Comparison of ENCODE assay signal across 26 cellular contexts in the genomic region with DNA sequence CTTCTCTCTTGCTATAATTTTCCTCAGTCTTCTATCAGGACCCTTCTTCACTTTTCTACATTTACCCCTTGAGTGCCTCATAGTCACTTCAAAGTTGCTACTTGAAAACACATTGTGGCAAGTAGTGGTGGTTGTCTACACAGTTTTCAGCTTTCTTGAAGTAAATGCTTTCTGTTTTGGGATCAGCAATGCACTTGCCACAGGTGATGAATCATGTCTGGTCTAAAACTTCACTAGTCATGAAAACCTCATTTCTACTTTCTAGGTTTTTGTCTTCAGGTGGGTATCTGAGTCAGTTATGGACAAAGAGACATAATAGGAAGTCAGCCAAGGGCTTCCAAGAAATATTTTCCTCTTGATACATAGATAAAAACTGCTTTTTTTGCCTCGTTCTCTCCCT.
"Had no signal": no experiment of that assay in that cellular context is flagged by ENCODE, and none has a peak within 500 bp of the region (broad histone marks: within the 10 kb centered on the region; RNA-seq: fewer than 3 reads in every experiment).

No MANE protein-coding gene starts in this region.

- H3K4me2 ChIP-seq: hepatocyte, smooth muscle cell had no signal

- H3K9ac ChIP-seq: parathyroid adenoma had no signal

- H3K36me3 ChIP-seq: gastroesophageal sphincter, right atrium auricular region, suprapubic skin, tibial artery, upper lobe of right lung, WERI-Rb-1 had no signal

- H2AFZ ChIP-seq: hepatocyte, parathyroid adenoma had no signal

- H3K4me1 ChIP-seq: gastroesophageal sphincter, parathyroid adenoma, psoas muscle, right atrium auricular region, suprapubic skin, tibial artery, upper lobe of right lung had no signal

- H3K4me3 ChIP-seq: gastroesophageal sphincter, hepatocyte, psoas muscle, right atrium auricular region, smooth muscle cell, suprapubic skin, tibial artery, upper lobe of right lung had no signal

- DNase-seq: activated CD4-positive, alpha-beta memory T cell treated with anti-CD3 and anti-CD28 coated beads, Interleukin-2, amount 10 ng/mL, durations not matched to agents 7 days and 5 days; activated CD4-positive, alpha-beta T cell treated with anti-CD3 and anti-CD28 coated beads, Interleukin-2, amount 10 ng/mL, durations not matched to agents 7 days and 5 days; activated CD8-positive, alpha-beta memory T cell treated with anti-CD3 and anti-CD28 coated beads, Interleukin-2, amount 50 U/mL, for 48 hours; activated naive CD4-positive, alpha-beta T cell treated with Interleukin-2 at 50 U/mL for 16 hours; activated T-cell treated with anti-CD3 and anti-CD28 coated beads, Interleukin-2, amount 50 U/mL, for 4 hours; anterior cingulate cortex; effector CD8-positive, alpha-beta T cell; left colon; midbrain; naive thymus-derived CD4-positive, alpha-beta T cell; psoas muscle; stimulated activated CD4-positive, alpha-beta T cell treated with anti-CD3 and anti-CD28 coated beads, Interleukin-1b, Interleukin-23, amount 100 ng/mL, for 48 hours; stimulated activated CD4-positive, alpha-beta T cell treated with anti-CD3 and anti-CD28 coated beads, Interleukin-4, amount 100 ng/mL, for 4 hours; stimulated activated CD8-positive, alpha-beta memory T cell treated with anti-CD3 and anti-CD28 coated beads, Interleukin-4, amount 100 ng/mL, for 48 hours; stimulated activated naive B cell treated with anti-CD40 and anti-IgM and Interleukin-4, amounts not matched to agents 10 μg/mL and 1 μg/mL and 100 μg/mL, for 72 hours; T-helper 9 cell; tibial artery; upper lobe of right lung; WERI-Rb-1 had no signal

- H3K79me2 ChIP-seq: hepatocyte, parathyroid adenoma had no signal

- H3K27me3 ChIP-seq: gastroesophageal sphincter, hepatocyte, right atrium auricular region, suprapubic skin, tibial artery, upper lobe of right lung had no signal

- H3K9me3 ChIP-seq: psoas muscle, suprapubic skin, tibial artery, upper lobe of right lung had no signal

- ATAC-seq: activated CD4-positive, CD25-positive, alpha-beta regulatory T cell treated with anti-CD3 and anti-CD28 coated beads, Interleukin-2, amount 50 U/mL, for 24 hours; activated T-cell treated with anti-CD3 and anti-CD28 coated beads, Interleukin-2, amount 50 U/mL, for 4 hours; gastroesophageal sphincter; left colon; naive thymus-derived CD4-positive, alpha-beta T cell; psoas muscle; stimulated activated naive B cell treated with anti-CD40 and anti-IgM and Interleukin-4, amounts not matched to agents 10 μg/mL and 1 μg/mL and 100 μg/mL, for 72 hours; upper lobe of right lung had no signal

- H3K27ac ChIP-seq: gastroesophageal sphincter, hepatocyte, parathyroid adenoma, psoas muscle, right atrium auricular region, suprapubic skin, tibial artery, upper lobe of right lung, WERI-Rb-1 had no signal
